In genomic region chr17:68624381-68624780, GRCh38 we compare ENCODE assay signal across 29 cellular contexts. TPM values are rescaled to one million over a fixed set of nuclear protein-coding genes. Genes with fewer than 3 reads are reported as not detected.
DNase-seq lines count a peak whose midpoint lies in the region; FAIRE-seq and TF ChIP-seq lines count a peak whose summit lies in the region.
"Had no signal": no experiment of that assay in that cellular context is flagged by ENCODE, and none has a peak within 500 bp of the region (broad histone marks: within the 10 kb centered on the region; RNA-seq: fewer than 3 reads in every experiment).

No MANE protein-coding gene starts in this region.

- no peaks in the 10 kb centered on the region for H3K36me3 ChIP-seq in astrocyte (ENCODE audit: insufficient read depth, low read length)
- H3K36me3 ChIP-seq: BE2C had no signal

- no peaks in the 10 kb centered on the region for H3K4me1 Mint-ChIP-seq in astrocyte (ENCODE audit: low read depth, unreplicated experiment)
- H3K4me1 Mint-ChIP-seq: CD8-positive, alpha-beta memory T cell had no signal

- no peak overlapping the region for H3K4me3 Mint-ChIP-seq in astrocyte (ENCODE audit: unreplicated experiment)
- H3K4me3 Mint-ChIP-seq: CD14-positive monocyte; CD8-positive, alpha-beta memory T cell had no signal

- no peaks in the 10 kb centered on the region for H3K36me3 Mint-ChIP-seq in astrocyte (ENCODE audit: low read depth, unreplicated experiment)
- H3K36me3 Mint-ChIP-seq: CD14-positive monocyte; CD8-positive, alpha-beta memory T cell had no signal

- peak; percentile 5 for FAIRE-seq in astrocyte (lab: Jason Lieb, UNC)
- FAIRE-seq: GM12892 had no signal

- H3K4me1 ChIP-seq in astrocyte (ENCODE audit: insufficient read depth, low read length), result no peaks in the 10 kb centered on the region
- H3K4me1 ChIP-seq: A549, BE2C had no signal

- no peak overlapping the region for H3K27ac ChIP-seq in astrocyte (ENCODE audit: low read depth, low read length)
- H3K27ac ChIP-seq: A549, HL-60, PC-9 had no signal

- H4K20me1 ChIP-seq in astrocyte (ENCODE audit: insufficient read depth, low read length), result no peaks in the 10 kb centered on the region

- no peaks in the 10 kb centered on the region for H3K27me3 ChIP-seq in astrocyte (ENCODE audit: insufficient read depth, low read length)

- H3K27ac Mint-ChIP-seq in astrocyte (ENCODE audit: unreplicated experiment), result no peak overlapping the region
- H3K27ac Mint-ChIP-seq: CD14-positive monocyte; CD8-positive, alpha-beta memory T cell had no signal

- H3K4me3 ChIP-seq in astrocyte (ENCODE audit: insufficient read depth, low read depth, low read length), result no peak overlapping the region
- no peak overlapping the region for H3K4me3 ChIP-seq in fibroblast of the aortic adventitia (ENCODE audit: low read depth, low read length)
- H3K4me3 ChIP-seq: A549, PC-9 had no signal

- H3K27me3 Mint-ChIP-seq in astrocyte (ENCODE audit: low read depth, unreplicated experiment), result no peaks in the 10 kb centered on the region

- H3K9me3 ChIP-seq in astrocyte (ENCODE audit: insufficient read depth, low read depth, low read length), result no peaks in the 10 kb centered on the region
- H3K9me3 ChIP-seq: A549, BE2C had no signal

- no peak overlapping the region for H3K9ac ChIP-seq in astrocyte (ENCODE audit: low read length)

- TF ChIP-seq CTCF in astrocyte (IDR thresholded peaks at IDR 0.05; ENCODE audit: insufficient read depth, low read depth, low read length) (no peak), fibroblast of the aortic adventitia (IDR thresholded peaks at IDR 0.05; ENCODE audit: insufficient read depth, low read length) (no peak)

- H3K4me2 ChIP-seq in astrocyte (ENCODE audit: low read length), result no peak overlapping the region
- H3K4me2 ChIP-seq: A549, PC-9 had no signal

- no peaks in the 10 kb centered on the region for H3K79me2 ChIP-seq in astrocyte (ENCODE audit: insufficient read depth, low read length)

- H2AFZ ChIP-seq in astrocyte (ENCODE audit: low read depth, low read length), result no peak overlapping the region
- H2AFZ ChIP-seq: PC-9 had no signal

- peaks cover 2% of the 10 kb centered on the region for H3K9me3 Mint-ChIP-seq in astrocyte (ENCODE audit: unreplicated experiment)
- H3K9me3 Mint-ChIP-seq: CD8-positive, alpha-beta memory T cell had no signal

- DNase-seq in GM03348 (ENCODE audit: low spot score), result peak; percentile 29
- DNase-seq in astrocyte (ENCODE audit: low read depth), result no peak
- peak; percentile 56 for DNase-seq in fibroblast of the aortic adventitia (ENCODE audit: low read depth)
- DNase-seq in renal cortical epithelial cell (ENCODE audit: low read depth), result peak; percentile 31
- DNase-seq in SIG-M5 (lab: John Stamatoyannopoulos, UW), result no peak
- DNase-seq in activated naive CD4-positive, alpha-beta T cell treated with anti-CD3 and anti-CD28 coated beads, Interleukin-2, amount 50 U/mL, for 16 hours, result no peak
- no peak for DNase-seq in DMS 273 (lab: John Stamatoyannopoulos, UW; ENCODE audit: unreplicated experiment)
- DNase-seq: BE2C; CD8-positive, alpha-beta memory T cell; DMS79 treated with DMSO at 0.1 percent for 48 hours; GF-D8; H7; Karpas-422; NCI-H1105; NCI-H1436 treated with DMSO at 0.1 percent for 48 hours; NCI-H187 treated with DMSO at 0.1 percent for 48 hours; NCI-H2171 treated with DMSO at 0.1 percent for 48 hours; NCI-H446; NCI-H524 treated with DMSO at 0.1 percent for 48 hours; NCI-H82; NK-92 treated with Interleukin-12 subunit alpha and Interleukin-12 subunit beta, amount 100 ng/mL, for 24 hours; PC-9; Right ventricle myocardium superior had no signal

RNA-seq across cellular contexts. Expression of gene FAM20A, which starts 23.2 kb away (rescaled TPM):
- total RNA-seq in astrocyte (0.14 and 0.41 TPM in 2 replicates), fibroblast of the aortic adventitia (ENCODE audit: low replicate concordance) (10.5 and 37.0 TPM in 2 replicates), renal cortical epithelial cell (12.9 TPM in 1 of 2 replicates, not detected in the other)
- total RNA-seq: CD8-positive, alpha-beta memory T cell; HT-29; PC-9; SK-MEL-5 had no signal

Comparison
In these comparisons a context has a peak if more than half of its experiments do, and no peak if none do; other contexts are left out.
1. DNase-seq: peak in GM03348 (single experiment), fibroblast of the aortic adventitia (single experiment) and renal cortical epithelial cell (single experiment); none in astrocyte (single experiment), SIG-M5 (single experiment), activated naive CD4-positive, alpha-beta T cell treated with anti-CD3 and anti-CD28 coated beads, Interleukin-2, amount 50 U/mL, for 16 hours (single experiment) and DMS 273 (single experiment).